17 cellular contexts compared by ENCODE assay signal in the genomic region with DNA sequence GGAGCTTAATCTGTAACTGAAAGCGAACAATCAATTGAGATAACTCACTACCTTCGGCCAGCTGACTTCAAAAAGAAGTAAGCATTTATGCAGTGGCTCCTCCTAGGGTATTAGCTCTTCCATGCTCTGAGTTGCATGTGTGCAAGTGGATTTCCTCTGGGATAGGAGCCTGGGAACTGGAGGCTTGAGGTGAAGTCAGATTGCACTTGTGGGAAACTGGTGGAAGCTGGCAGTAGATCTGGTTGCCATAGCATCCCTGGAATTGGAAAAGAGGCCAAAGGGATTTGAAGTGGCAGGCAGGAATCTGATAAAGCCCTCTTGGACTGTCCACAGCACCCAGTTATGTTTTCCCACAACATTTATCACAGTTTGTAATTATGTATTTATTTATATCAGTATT.
"Had no signal": no experiment of that assay in that cellular context is flagged by ENCODE, and none has a peak within 500 bp of the region (broad histone marks: within the 10 kb centered on the region; RNA-seq: fewer than 3 reads in every experiment).

No MANE protein-coding gene starts in this region.

- H3K36me3 ChIP-seq: brain microvascular endothelial cell, heart left ventricle, prostate gland, sigmoid colon, upper lobe of right lung had no signal

- H3K4me3 ChIP-seq: dorsolateral prefrontal cortex, heart left ventricle, prostate gland, sigmoid colon, testis, upper lobe of right lung had no signal

- H3K27ac Mint-ChIP-seq: natural killer cell treated with Interleukin-12 subunit alpha and Interleukin-12 subunit beta and Interleukin-15 and Interleukin-18, amount 100 ng/mL, for 72 hours had no signal

- H3K27me3 ChIP-seq: brain microvascular endothelial cell, dorsolateral prefrontal cortex, heart left ventricle, sigmoid colon, testis, upper lobe of right lung had no signal

- H3K9me3 Mint-ChIP-seq: natural killer cell treated with Interleukin-12 subunit alpha and Interleukin-12 subunit beta and Interleukin-15 and Interleukin-18, amount 100 ng/mL, for 72 hours had no signal

- H3K9me3 ChIP-seq: heart left ventricle, prostate gland, sigmoid colon, testis, upper lobe of right lung had no signal

- H3K36me3 Mint-ChIP-seq: natural killer cell treated with Interleukin-12 subunit alpha and Interleukin-12 subunit beta and Interleukin-15 and Interleukin-18, amount 100 ng/mL, for 72 hours had no signal

- H3K27ac ChIP-seq: brain microvascular endothelial cell, dorsolateral prefrontal cortex, heart left ventricle, prostate gland, sigmoid colon, testis, upper lobe of right lung had no signal

- H3K4me1 ChIP-seq: heart left ventricle, prostate gland, sigmoid colon, testis, upper lobe of right lung had no signal

- H3K4me3 Mint-ChIP-seq: natural killer cell treated with Interleukin-12 subunit alpha and Interleukin-12 subunit beta and Interleukin-15 and Interleukin-18, amount 100 ng/mL, for 72 hours had no signal

- ATAC-seq: heart left ventricle; left lobe of liver; natural killer cell treated with Interleukin-12 subunit alpha and Interleukin-12 subunit beta and Interleukin-15 and Interleukin-18, amount 100 ng/mL, for 72 hours; stimulated activated naive CD8-positive, alpha-beta T cell treated with anti-CD3 and anti-CD28 coated beads, Interleukin-15, Interleukin-2, amounts not matched to agents 100 U/mL and 50 U/mL, for 24 hours; upper lobe of right lung had no signal

- DNase-seq: activated CD4-positive, alpha-beta T cell treated with anti-CD3 and anti-CD28 coated beads for 4 hours; activated naive CD4-positive, alpha-beta T cell treated with Interleukin-2 at 50 U/mL for 16 hours; brain microvascular endothelial cell; heart left ventricle; islet precursor cell; mammary epithelial cell; occipital lobe; sigmoid colon; stimulated activated CD4-positive, alpha-beta T cell treated with anti-CD3 and anti-CD28 coated beads, Interleukin-2, amount 100 ng/mL, for 48 hours; stimulated activated naive CD8-positive, alpha-beta T cell treated with anti-CD3 and anti-CD28 coated beads, Interleukin-15, Interleukin-2, amounts not matched to agents 100 U/mL and 50 U/mL, for 24 hours; T-helper 1 cell; testis; upper lobe of right lung had no signal
